Comparison of ENCODE assay signal across 9 cellular contexts in genomic region chr16:75244844-75245758, GRCh38. TPM values are rescaled to one million over a fixed set of nuclear protein-coding genes. Genes with fewer than 3 reads are reported as not detected.
DNase-seq lines count a peak whose midpoint lies in the region; ATAC-seq, FAIRE-seq and TF ChIP-seq lines count a peak whose summit lies in the region.
"Had no signal": no experiment of that assay in that cellular context is flagged by ENCODE, and none has a peak within 500 bp of the region (broad histone marks: within the 10 kb centered on the region; RNA-seq: fewer than 3 reads in every experiment).

No MANE protein-coding gene starts in this region.

- no peaks in the 10 kb centered on the region for H3K9me2 ChIP-seq in DOHH2 (replicated peaks; ENCODE audit: control insufficient read depth, low read length)

- peaks cover 10 to 13% of the 10 kb centered on the region in 2 donors for H3K27me3 Mint-ChIP-seq in CD8-positive, alpha-beta memory T cell

- H3K27ac Mint-ChIP-seq in CD8-positive, alpha-beta memory T cell: no peak overlapping the region

- SMC1A ChIA-PET in GM12878 (lab: Charles Lee; ENCODE audit: uncharacterized antibody, unreplicated experiment): interaction anchor here (0.7 to 2.4 kb wide), 5 partner anchors 9 to 140 kb away, joined by 3 to 9 read pairs (median 4); no protein-coding TSS in a partner anchor

- RAD21 ChIA-PET in GM12878 (lab: Charles Lee; ENCODE audit: unreplicated experiment): interaction anchor here (0.8 to 2.5 kb wide), 8 partner anchors 9 to 140 kb away, joined by 3 to 13 read pairs (median 4); no protein-coding TSS in a partner anchor

- no peak overlapping the region; the same call in 1 of the 2 replicates for H2AFZ ChIP-seq in GM12878 (ENCODE audit: control insufficient read depth, low read depth, low read length)

- DNase-seq in GM12878 (ENCODE audit: low read depth, low spot score) (no peak), hypothalamus (lab: John Stamatoyannopoulos, UW) (peak; percentile 39 to 98 (median 91)), sigmoid colon (peak; percentile 97), NCI-H1417 (lab: John Stamatoyannopoulos, UW) (no peak), SK-N-DZ (ENCODE audit: low spot score) (no peak)
- DNase-seq in CD8-positive, alpha-beta memory T cell: no peak

- H3K9me3 ChIP-seq in DOHH2 (ENCODE audit: control insufficient read depth, insufficient read depth, low read length) (no peaks in the 10 kb centered on the region), GM12878 (replicated peaks; ENCODE audit: control insufficient read depth, insufficient read depth, low read length) (no peaks in the 10 kb centered on the region), sigmoid colon (no peaks in the 10 kb centered on the region)
- no peaks in the 10 kb centered on the region for H3K9me3 ChIP-seq in CD8-positive, alpha-beta memory T cell (ENCODE audit: low read length)

- no TSS peak for BruUV-seq in GM12878 (replicated peaks; lab: Mats Ljungman, UMichigan)

- peaks cover 0 to 11% (median 0%) of the 10 kb centered on the region in 3 donors for H3K4me1 Mint-ChIP-seq in CD8-positive, alpha-beta memory T cell

- in situ Hi-C loops in GM12878 (cut with MboI): no loop called here

- TF ChIP-seq EP300 in GM12878 (IDR thresholded peaks at IDR 0.05; ENCODE audit: borderline replicate concordance in 1 of 2, control insufficient read depth in 1 of 2, low read depth in 2 of 2, low read length in 2 of 2): no peak
- TF ChIP-seq EP300 in sigmoid colon (IDR thresholded peaks at IDR 0.05): peak in 2 of 4 donors; percentile 41 to 94

- no peak for TF ChIP-seq RAD21 in GM12878 (IDR thresholded peaks at IDR 0.05; ENCODE audit: insufficient read depth, low read depth, low read length)

- no peaks in the 10 kb centered on the region for H3K36me3 Mint-ChIP-seq in CD8-positive, alpha-beta memory T cell

- TF ChIP-seq POLR2A in GM12878 (IDR thresholded peaks at IDR 0.05; ENCODE audit: low read depth, low read length) (no peak), sigmoid colon (IDR thresholded peaks at IDR 0.05) (no peak)

- FAIRE-seq in GM12878 (lab: Jason Lieb, UNC): peak; percentile 7

- no peaks in the 10 kb centered on the region for H3K9me3 Mint-ChIP-seq in CD8-positive, alpha-beta memory T cell

- no peaks in the 10 kb centered on the region for H3K36me3 ChIP-seq in DOHH2 (ENCODE audit: control insufficient read depth, low read length)
- peaks cover 0 to 1% of the 10 kb centered on the region in 2 experiments; a peak in 1 of 4 replicates for H3K36me3 ChIP-seq in GM12878 (ENCODE audit: control insufficient read depth in 2 of 2, insufficient read depth in 2 of 2, low read length in 1 of 2)
- peaks cover 6 to 26% (median 16%) of the 10 kb centered on the region in 4 donors for H3K36me3 ChIP-seq in sigmoid colon
- no peaks in the 10 kb centered on the region for H3K36me3 ChIP-seq in CD8-positive, alpha-beta memory T cell (ENCODE audit: insufficient read depth, low read length)

- H3K4me1 ChIP-seq in DOHH2 (ENCODE audit: control insufficient read depth, low read length) (peaks cover 18% of the 10 kb centered on the region), GM12878 (ENCODE audit: control insufficient read depth, insufficient read depth, low read length) (peaks cover 19% of the 10 kb centered on the region), sigmoid colon (peaks cover 3 to 78% (median 69%) of the 10 kb centered on the region in 4 donors)
- H3K4me1 ChIP-seq in CD8-positive, alpha-beta memory T cell (ENCODE audit: insufficient read depth, low read length): no peaks in the 10 kb centered on the region

- WGBS in GM12878 (ENCODE audit: insufficient coverage, insufficient replicate concordance, low lambda C conversion rate, missing lambda C conversion rate): 46% methylated on average over 25 of the region's 25 CpGs
- 48 to 50% methylated on average over 25 of the region's 25 CpGs for WGBS in sigmoid colon, 2 donors

- H3K27me3 ChIP-seq in DOHH2 (ENCODE audit: control insufficient read depth, low read length) (peaks cover 4% of the 10 kb centered on the region), GM12878 (replicated peaks in 1 of 2; ENCODE audit: control insufficient read depth in 2 of 2, insufficient read depth in 2 of 2, low read length in 1 of 2) (no peaks in the 10 kb centered on the region), sigmoid colon (no peaks in the 10 kb centered on the region)
- no peaks in the 10 kb centered on the region for H3K27me3 ChIP-seq in CD8-positive, alpha-beta memory T cell (ENCODE audit: insufficient read depth, low read length, poor library complexity, severe bottlenecking)

- H3K79me2 ChIP-seq in DOHH2 (ENCODE audit: control insufficient read depth, low read length) (no peaks in the 10 kb centered on the region; the same call in 1 of the 2 replicates), GM12878 (ENCODE audit: control insufficient read depth, insufficient read depth, low read length) (no peaks in the 10 kb centered on the region; the same call in 1 of the 2 replicates)

- no peak overlapping the region for H3K4me3 Mint-ChIP-seq in CD8-positive, alpha-beta memory T cell

- POLR2A ChIA-PET in GM12878 (lab: Charles Lee): interaction anchor here (0.5 to 1.5 kb wide), 4 partner anchors 37 to 273 kb away, joined by 3 to 13 read pairs (median 4); no protein-coding TSS in a partner anchor
- POLR2A ChIA-PET in CD8-positive, alpha-beta memory T cell (lab: Charles Lee): interaction anchor here (0.6 kb wide), 1 partner anchor 60 kb away, joined by 3 read pairs; no protein-coding TSS in a partner anchor

- TF ChIP-seq CTCF in DOHH2 (IDR thresholded peaks at IDR 0.05; ENCODE audit: low read depth, low read length, poor library complexity, severe bottlenecking) (no peak), GM12878 (IDR thresholded peaks at IDR 0.05 in 2 of 3, conservative IDR thresholded peaks at IDR 0.05 in 1 of 3; ENCODE audit: control insufficient read depth in 2 of 3, extremely low read depth in 1 of 3, insufficient read depth in 1 of 3, low read depth in 3 of 3, low read length in 3 of 3) (no peak), sigmoid colon (IDR thresholded peaks at IDR 0.05) (no peak)

- H3K4me3 ChIP-seq in DOHH2 (ENCODE audit: low read length) (no peak overlapping the region), GM12878 (no peak overlapping the region), sigmoid colon (no peak overlapping the region)
- no peak overlapping the region for H3K4me3 ChIP-seq in CD8-positive, alpha-beta memory T cell (ENCODE audit: low read length)

- no peak overlapping the region; the same call in 1 of the 2 replicates for H3K9ac ChIP-seq in GM12878 (ENCODE audit: control insufficient read depth, insufficient read depth, low read length)
- H3K9ac ChIP-seq: KMS-11 had no signal

- H4K20me1 ChIP-seq in DOHH2 (ENCODE audit: control insufficient read depth, insufficient read depth, low read depth, low read length): peaks cover 7% of the 10 kb centered on the region; the same call in 1 of the 2 replicates
- peaks cover 6% of the 10 kb centered on the region; the same call in 1 of the 2 replicates for H4K20me1 ChIP-seq in GM12878 (ENCODE audit: control insufficient read depth, insufficient read depth)

- intact Hi-C loops in GM12878 (cut with micrococcal nuclease; ENCODE audit: unreplicated experiment) (no loop called here), sigmoid colon (cut with DNase I) (no loop called here)

- peak overlapping the region; percentile 55 for H3K4me2 ChIP-seq in DOHH2 (ENCODE audit: low read length)
- peak overlapping the region; percentile 61 for H3K4me2 ChIP-seq in GM12878 (ENCODE audit: control insufficient read depth, insufficient read depth)
- H3K4me2 ChIP-seq: KMS-11 had no signal

- CTCF ChIA-PET in GM12878 (lab: Yijun Ruan, JAX): interaction anchor here (1.0 to 1.6 kb wide), 4 partner anchors 11 to 136 kb away, joined by 4 to 6 read pairs (median 5); no protein-coding TSS in a partner anchor
- CTCF ChIA-PET in CD8-positive, alpha-beta memory T cell (lab: Charles Lee): no interaction called here

- H3K27ac ChIP-seq in DOHH2 (ENCODE audit: low read depth, low read length): peak overlapping the region; percentile 17; the same call in 1 of the 2 replicates
- peak overlapping the region; percentile 51; the same call in 1 of the 2 replicates for H3K27ac ChIP-seq in GM12878 (ENCODE audit: control insufficient read depth, insufficient read depth)
- peak overlapping the region; percentile 85 to 96 (median 92) for H3K27ac ChIP-seq in sigmoid colon
- H3K27ac ChIP-seq in CD8-positive, alpha-beta memory T cell (ENCODE audit: low read depth, low read length): no peak overlapping the region
- H3K27ac ChIP-seq: KMS-11 had no signal

- no peaks in the 10 kb centered on the region for H3F3A ChIP-seq in DOHH2 (ENCODE audit: control insufficient read depth, insufficient read depth)

- ATAC-seq in HG03442 (IDR thresholded peaks at IDR 0.05; ENCODE audit: unreplicated experiment): peak; percentile 36
- peak; percentile 81 for ATAC-seq in GM12878

RNA-seq across cellular contexts. Expression of gene BCAR1, which starts 6.3 kb away (rescaled TPM):
- total RNA-seq in GM12878 (2013; cell fraction: nucleolus; rRNA removed): 41.0 and 47.4 TPM in 2 replicates
- total RNA-seq in GM12878 (2014; rRNA removed): 4.5 and 5.4 TPM in 2 replicates
- 1.4 and 1.8 TPM in 2 replicates for total RNA-seq in GM12878 (2014; rRNA removed; fragmentation: Illumina TruSeq; extraction: Trizol)
- total RNA-seq in GM12878 (2021): 10.7 and 14.1 TPM in 2 replicates
- 1.7 TPM for polyA plus RNA-seq in GM12878 (2011; ENCODE audit: low read depth)
- polyA plus RNA-seq in GM12878 (2011; rRNA removed): 1.8 and 2.3 TPM in 2 replicates
- polyA plus RNA-seq in GM12878 (2011; cell fraction: cytosol; rRNA removed): 3.2 and 4.4 TPM in 2 replicates
- 20.1 and 28.7 TPM in 2 replicates for polyA plus RNA-seq in GM12878 (2011; cell fraction: nucleus; rRNA removed)
- 6.1 and 7.0 TPM in 2 replicates for polyA plus RNA-seq in GM12878 (2012)
- 0.11 and 1.1 TPM in 2 replicates for polyA plus RNA-seq in GM12878 (2014; fragmentation: Illumina TruSeq; extraction: Trizol)
- polyA plus RNA-seq in GM12878 (2014; fragmentation: Nextera tagmentation; extraction: Ambion mirVana): under 1 TPM in 1 of 2 experiments, not detected in 1; 0.13 TPM
- polyA plus RNA-seq in GM12878 (2014; rRNA removed): 5.7 and 9.5 TPM in 2 replicates
- 1 to 10 TPM; 2.8 to 5.4 TPM for polyA plus RNA-seq in GM12878 (2016; fragmentation: Nextera tagmentation; extraction: Ambion mirVana)
- polyA minus RNA-seq in GM12878 (2011; rRNA and poly(A)+ RNA removed): 4.2 and 5.8 TPM in 2 replicates
- polyA minus RNA-seq in GM12878 (2011; cell fraction: cytosol; rRNA and poly(A)+ RNA removed): 2.5 and 3.5 TPM in 2 replicates
- 8.6 and 10.0 TPM in 2 replicates for polyA minus RNA-seq in GM12878 (2011; cell fraction: nucleus; rRNA and poly(A)+ RNA removed)
- 10 to 100 TPM; 21.7 to 42.9 (median 32.4) TPM for total RNA-seq in sigmoid colon
- polyA plus RNA-seq in sigmoid colon: 10 to 100 TPM; 45.0 to 82.3 (median 72.6) TPM
- under 1 TPM; 0.88 to 0.95 TPM for total RNA-seq in CD8-positive, alpha-beta memory T cell
- not detected for polyA plus RNA-seq in CD8-positive, alpha-beta memory T cell
- polyA plus RNA-seq in SK-N-DZ (2014; cell fraction: cytosol; rRNA removed): 38.2 and 42.1 TPM in 2 replicates
- 33.6 and 40.5 TPM in 2 replicates for polyA plus RNA-seq in SK-N-DZ (2014; cell fraction: nucleus; rRNA removed)

RNA-seq across cellular contexts. Expression of gene CTRB1, which starts 26.3 kb away (rescaled TPM):
- not detected in 2 replicates for total RNA-seq in GM12878 (2013; cell fraction: nucleolus; rRNA removed)
- total RNA-seq in GM12878 (2014; rRNA removed): 0.28 and 0.33 TPM in 2 replicates
- not detected in 2 replicates for total RNA-seq in GM12878 (2014; rRNA removed; fragmentation: Illumina TruSeq; extraction: Trizol)
- total RNA-seq in GM12878 (2021): 4.4 and 6.2 TPM in 2 replicates
- polyA plus RNA-seq in GM12878 (2011; ENCODE audit: low read depth): not detected
- not detected in 2 replicates for polyA plus RNA-seq in GM12878 (2011; rRNA removed)
- polyA plus RNA-seq in GM12878 (2011; cell fraction: cytosol; rRNA removed): not detected in 2 replicates
- not detected in 2 replicates for polyA plus RNA-seq in GM12878 (2011; cell fraction: nucleus; rRNA removed)
- not detected in 2 replicates for polyA plus RNA-seq in GM12878 (2012)
- polyA plus RNA-seq in GM12878 (2014; fragmentation: Illumina TruSeq; extraction: Trizol): not detected in 2 replicates
- polyA plus RNA-seq in GM12878 (2014; fragmentation: Nextera tagmentation; extraction: Ambion mirVana): not detected
- not detected in 2 replicates for polyA plus RNA-seq in GM12878 (2014; rRNA removed)
- polyA plus RNA-seq in GM12878 (2016; fragmentation: Nextera tagmentation; extraction: Ambion mirVana): not detected
- polyA minus RNA-seq in GM12878 (2011; rRNA and poly(A)+ RNA removed): not detected in 2 replicates
- polyA minus RNA-seq in GM12878 (2011; cell fraction: cytosol; rRNA and poly(A)+ RNA removed): not detected in 2 replicates
- not detected in 2 replicates for polyA minus RNA-seq in GM12878 (2011; cell fraction: nucleus; rRNA and poly(A)+ RNA removed)
- not detected for total RNA-seq in sigmoid colon
- 10 to 100 TPM in 1 of 3 donors, under 1 TPM in 1, not detected in 1; 0.48 to 16.8 TPM for polyA plus RNA-seq in sigmoid colon
- total RNA-seq in CD8-positive, alpha-beta memory T cell: not detected
- polyA plus RNA-seq in CD8-positive, alpha-beta memory T cell: not detected
- polyA plus RNA-seq in SK-N-DZ (2014; cell fraction: cytosol; rRNA removed): not detected in 2 replicates
- not detected in 2 replicates for polyA plus RNA-seq in SK-N-DZ (2014; cell fraction: nucleus; rRNA removed)

RNA-seq across cellular contexts. Expression of gene CTRB2, which starts 38.1 kb away (rescaled TPM):
- total RNA-seq in GM12878 (2013; cell fraction: nucleolus; rRNA removed): not detected in 2 replicates
- not detected in 2 replicates for total RNA-seq in GM12878 (2014; rRNA removed)
- not detected in 2 replicates for total RNA-seq in GM12878 (2014; rRNA removed; fragmentation: Illumina TruSeq; extraction: Trizol)
- 8.9 and 9.4 TPM in 2 replicates for total RNA-seq in GM12878 (2021)
- not detected for polyA plus RNA-seq in GM12878 (2011; ENCODE audit: low read depth)
- not detected in 2 replicates for polyA plus RNA-seq in GM12878 (2011; rRNA removed)
- not detected in 2 replicates for polyA plus RNA-seq in GM12878 (2011; cell fraction: cytosol; rRNA removed)
- polyA plus RNA-seq in GM12878 (2011; cell fraction: nucleus; rRNA removed): not detected in 2 replicates
- polyA plus RNA-seq in GM12878 (2012): not detected in 2 replicates
- not detected in 2 replicates for polyA plus RNA-seq in GM12878 (2014; fragmentation: Illumina TruSeq; extraction: Trizol)
- polyA plus RNA-seq in GM12878 (2014; fragmentation: Nextera tagmentation; extraction: Ambion mirVana): not detected
- polyA plus RNA-seq in GM12878 (2014; rRNA removed): not detected in 2 replicates
- not detected for polyA plus RNA-seq in GM12878 (2016; fragmentation: Nextera tagmentation; extraction: Ambion mirVana)
- polyA minus RNA-seq in GM12878 (2011; rRNA and poly(A)+ RNA removed): not detected in 2 replicates
- not detected in 2 replicates for polyA minus RNA-seq in GM12878 (2011; cell fraction: cytosol; rRNA and poly(A)+ RNA removed)
- not detected in 2 replicates for polyA minus RNA-seq in GM12878 (2011; cell fraction: nucleus; rRNA and poly(A)+ RNA removed)
- total RNA-seq in sigmoid colon: not detected
- 10 to 100 TPM in 1 of 3 donors, under 1 TPM in 1, not detected in 1; 0.42 to 17.4 TPM for polyA plus RNA-seq in sigmoid colon
- not detected for total RNA-seq in CD8-positive, alpha-beta memory T cell
- polyA plus RNA-seq in CD8-positive, alpha-beta memory T cell: not detected
- polyA plus RNA-seq in SK-N-DZ (2014; cell fraction: cytosol; rRNA removed): not detected in 2 replicates
- polyA plus RNA-seq in SK-N-DZ (2014; cell fraction: nucleus; rRNA removed): not detected in 2 replicates

Comparison
In these comparisons a context has a peak if more than half of its experiments do, and no peak if none do; other contexts are left out.
1. DNase-seq: peak in hypothalamus (51 of 51) and sigmoid colon (single experiment); none in GM12878 (single experiment), NCI-H1417 (0 of 3), CD8-positive, alpha-beta memory T cell (0 of 5) and SK-N-DZ (single experiment).